1 cellular context compared by ENCODE assay signal in the genomic region with DNA sequence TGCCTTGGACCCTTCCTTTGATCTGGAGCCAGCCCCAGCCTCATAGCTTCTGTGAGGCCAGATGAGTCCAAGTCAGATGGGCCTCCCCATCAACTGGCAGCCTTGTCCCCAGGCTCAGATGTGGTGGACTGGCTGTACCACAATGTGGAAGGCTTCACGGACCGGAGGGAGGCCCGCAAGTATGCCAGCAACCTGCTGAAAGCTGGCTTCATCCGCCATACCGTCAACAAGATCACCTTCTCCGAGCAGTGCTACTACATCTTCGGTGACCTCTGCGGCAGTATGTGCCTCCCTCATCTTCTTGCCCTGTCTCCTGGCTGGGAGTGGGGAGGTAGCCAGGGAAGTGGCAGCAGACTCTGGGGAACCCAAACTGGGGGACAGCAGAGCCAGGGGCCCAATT.
TF ChIP-seq lines count a peak whose summit lies in the region.

No MANE protein-coding gene starts in this region.

TF ChIP-seq in IMR-90, 13 proteins besides CTCF, POLR2A, EP300 and RAD21:
- no peak for TF ChIP-seq NFE2L2 (IDR thresholded peaks at IDR 0.05; ENCODE audit: low read depth, low read length)
- TF ChIP-seq SMC3 (IDR thresholded peaks at IDR 0.05; ENCODE audit: low read depth, low read length): no peak
- TF ChIP-seq, protein P1, sequence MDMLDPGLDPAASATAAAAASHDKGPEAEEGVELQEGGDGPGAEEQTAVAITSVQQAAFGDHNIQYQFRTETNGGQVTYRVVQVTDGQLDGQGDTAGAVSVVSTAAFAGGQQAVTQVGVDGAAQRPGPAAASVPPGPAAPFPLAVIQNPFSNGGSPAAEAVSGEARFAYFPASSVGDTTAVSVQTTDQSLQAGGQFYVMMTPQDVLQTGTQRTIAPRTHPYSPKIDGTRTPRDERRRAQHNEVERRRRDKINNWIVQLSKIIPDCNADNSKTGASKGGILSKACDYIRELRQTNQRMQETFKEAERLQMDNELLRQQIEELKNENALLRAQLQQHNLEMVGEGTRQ (IDR thresholded peaks at IDR 0.05; ENCODE audit: low read depth, low read length): no peak
- no peak for TF ChIP-seq FOS (IDR thresholded peaks at IDR 0.05; ENCODE audit: low read depth, low read length)
- TF ChIP-seq CEBPB (IDR thresholded peaks at IDR 0.05; ENCODE audit: low read depth, low read length): no peak
- TF ChIP-seq, protein P2, sequence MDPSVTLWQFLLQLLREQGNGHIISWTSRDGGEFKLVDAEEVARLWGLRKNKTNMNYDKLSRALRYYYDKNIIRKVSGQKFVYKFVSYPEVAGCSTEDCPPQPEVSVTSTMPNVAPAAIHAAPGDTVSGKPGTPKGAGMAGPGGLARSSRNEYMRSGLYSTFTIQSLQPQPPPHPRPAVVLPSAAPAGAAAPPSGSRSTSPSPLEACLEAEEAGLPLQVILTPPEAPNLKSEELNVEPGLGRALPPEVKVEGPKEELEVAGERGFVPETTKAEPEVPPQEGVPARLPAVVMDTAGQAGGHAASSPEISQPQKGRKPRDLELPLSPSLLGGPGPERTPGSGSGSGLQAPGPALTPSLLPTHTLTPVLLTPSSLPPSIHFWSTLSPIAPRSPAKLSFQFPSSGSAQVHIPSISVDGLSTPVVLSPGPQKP (IDR thresholded peaks at IDR 0.05; ENCODE audit: borderline replicate concordance, low read depth, low read length): no peak
- TF ChIP-seq RFX5 (IDR thresholded peaks at IDR 0.05; ENCODE audit: low read depth, low read length): no peak
- TF ChIP-seq CHD1 (IDR thresholded peaks at IDR 0.05; ENCODE audit: low read depth, low read length): no peak
- TF ChIP-seq MAZ (IDR thresholded peaks at IDR 0.05; ENCODE audit: borderline replicate concordance, low read depth, low read length): no peak
- no peak for TF ChIP-seq MAFK (IDR thresholded peaks at IDR 0.05; ENCODE audit: low read depth, low read length)
- no peak for TF ChIP-seq RCOR1 (IDR thresholded peaks at IDR 0.05; ENCODE audit: insufficient replicate concordance, low read length)
- TF ChIP-seq MXI1 (IDR thresholded peaks at IDR 0.05; ENCODE audit: borderline replicate concordance, low read depth, low read length): no peak
- TF ChIP-seq BHLHE40 (IDR thresholded peaks at IDR 0.05; ENCODE audit: low read depth, low read length): no peak
